7 cellular contexts compared by ENCODE assay signal in genomic region chr4:122003335-122003734, GRCh38. TPM values are rescaled to one million over a fixed set of nuclear protein-coding genes. Genes with fewer than 3 reads are reported as not detected.
A peak's percentile ranks its signal among the peaks of the same experiment; 100 is the strongest.
DNase-seq lines count a peak whose midpoint lies in the region; ATAC-seq, FAIRE-seq and TF ChIP-seq lines count a peak whose summit lies in the region.

No MANE protein-coding gene starts in this region.

- H3K27ac ChIP-seq in endodermal cell (ENCODE audit: low read depth, low read length) (no peak overlapping the region), small intestine (ENCODE audit: low read depth in 1 of 2, low read length in 1 of 2) (no peak overlapping the region)

- ATAC-seq in GM19397 (IDR thresholded peaks at IDR 0.05; ENCODE audit: unreplicated experiment) (peak; percentile 80), HG03354 (IDR thresholded peaks at IDR 0.05; ENCODE audit: poor library complexity, severe bottlenecking, unreplicated experiment) (peak; percentile 95)

- no peaks in the 10 kb centered on the region for H3K4me1 Mint-ChIP-seq in endodermal cell

- H3K36me3 ChIP-seq in endodermal cell (ENCODE audit: control insufficient read depth, insufficient read depth, low read length) = no peaks in the 10 kb centered on the region
- no peaks in the 10 kb centered on the region for H3K36me3 ChIP-seq in small intestine (ENCODE audit: control insufficient read depth in 2 of 2, insufficient read depth in 2 of 2, low read length in 2 of 2)

- H3K9me3 ChIP-seq in endodermal cell (ENCODE audit: control insufficient read depth, low read length) (no peaks in the 10 kb centered on the region), small intestine (ENCODE audit: control insufficient read depth, low read depth) (no peaks in the 10 kb centered on the region)

- no peak overlapping the region for H3K4me3 Mint-ChIP-seq in endodermal cell

- H3K27me3 Mint-ChIP-seq in endodermal cell (ENCODE audit: insufficient read depth) = peaks cover 17% of the 10 kb centered on the region

- no peak overlapping the region for H3K4me3 ChIP-seq in endodermal cell (ENCODE audit: low read length)
- H3K4me3 ChIP-seq in small intestine (ENCODE audit: low read depth in 1 of 2, low read length in 2 of 2) = no peak overlapping the region

- peak; percentile 15 for DNase-seq in GDM1 (lab: John Stamatoyannopoulos, UW)
- peak; percentile 25 to 26 for DNase-seq in SHP77 (lab: John Stamatoyannopoulos, UW)
- peak; percentile 86 for DNase-seq in endodermal cell
- DNase-seq in small intestine = peak; percentile 45
- no peak for DNase-seq in NK-92 treated with Interleukin-12 subunit alpha and Interleukin-12 subunit beta, amount 100 ng/mL, for 24 hours (lab: John Stamatoyannopoulos, UW)

- H3K36me3 Mint-ChIP-seq in endodermal cell (ENCODE audit: low read depth) = no peaks in the 10 kb centered on the region

- H3K27ac Mint-ChIP-seq in endodermal cell = no peak overlapping the region

- peaks cover 17% of the 10 kb centered on the region for H3K27me3 ChIP-seq in endodermal cell (ENCODE audit: control insufficient read depth, insufficient read depth, low read length, poor library complexity, severe bottlenecking)
- no peaks in the 10 kb centered on the region for H3K27me3 ChIP-seq in small intestine (ENCODE audit: control insufficient read depth in 2 of 2, insufficient read depth in 2 of 2, low read length in 2 of 2)

- no peak overlapping the region for H3K9ac ChIP-seq in endodermal cell (ENCODE audit: extremely low read depth, low read length, poor library complexity, severe bottlenecking)

- WGBS in endodermal cell (ENCODE audit: insufficient coverage in 1 of 2, insufficient read length in 1 of 2), 2 experiments = 86 to 94% methylated on average over 2 to 7 of the region's 7 CpGs
- 76 to 87% (median 83%) methylated on average over 7 of the region's 7 CpGs for WGBS in small intestine, 3 donors

- H3K4me1 ChIP-seq in endodermal cell (ENCODE audit: control insufficient read depth, insufficient read depth, low read length) = no peaks in the 10 kb centered on the region
- no peaks in the 10 kb centered on the region for H3K4me1 ChIP-seq in small intestine (ENCODE audit: control insufficient read depth in 2 of 2, insufficient read depth in 1 of 2, low read depth in 1 of 2, low read length in 1 of 2)

- TF ChIP-seq CTCF in endodermal cell (conservative IDR thresholded peaks at IDR 0.05) = peak; percentile 82

- no peak for FAIRE-seq in small intestine (lab: Jason Lieb, UNC)

- no peaks in the 10 kb centered on the region for H3K9me3 Mint-ChIP-seq in endodermal cell

RNA-seq across cellular contexts. Expression of gene TRPC3, which starts 51.5 kb away (rescaled TPM):
- total RNA-seq in endodermal cell = under 1 TPM; 0.79 to 1.00 TPM
- 0.64 TPM for polyA plus RNA-seq in endodermal cell (2013, experiment 1 of 2)
- 0.46 TPM for polyA plus RNA-seq in endodermal cell (2013, experiment 2 of 2)
- under 1 TPM in 2 of 3 donors, not detected in 1; 0.09 to 0.22 TPM for polyA plus RNA-seq in small intestine
